Comparison of ENCODE assay signal across 8 cellular contexts in genomic region chrX:71533514-71533849, GRCh38. TPM values are rescaled to one million over a fixed set of nuclear protein-coding genes. Genes with fewer than 3 reads are reported as not detected.
A peak's percentile ranks its signal among the peaks of the same experiment; 100 is the strongest.
DNase-seq lines count a peak whose midpoint lies in the region; ATAC-seq and TF ChIP-seq lines count a peak whose summit lies in the region.

No MANE protein-coding gene starts in this region.

- H2AFZ ChIP-seq in parathyroid adenoma, result peak overlapping the region; percentile 85

- peaks cover 12% of the 10 kb centered on the region for H3K79me2 ChIP-seq in parathyroid adenoma

- H3K27me3 Mint-ChIP-seq in Calu3 (ENCODE audit: unreplicated experiment), result no peaks in the 10 kb centered on the region

- 0 to 28% methylated on average over 9 to 12 of the region's 12 CpGs for WGBS in esophagus squamous epithelium, 2 donors

- peak overlapping the region; percentile 72 for H3K4me2 ChIP-seq in parathyroid adenoma (ENCODE audit: low read length)

- no peaks in the 10 kb centered on the region for H3K9me3 ChIP-seq in SJCRH30 (replicated peaks)
- H3K9me3 ChIP-seq in esophagus squamous epithelium, result peaks cover 0 to 6% (median 0%) of the 10 kb centered on the region in 3 donors
- no peaks in the 10 kb centered on the region for H3K9me3 ChIP-seq in parathyroid adenoma (ENCODE audit: control insufficient read depth, low read length)

- no peak overlapping the region for H3K9ac ChIP-seq in parathyroid adenoma

- intact Hi-C loops in Calu3 (cut with micrococcal nuclease; ENCODE audit: unreplicated experiment) (loop anchor here (5.0 to 10.0 kb wide), 2 partner anchors 41 to 89 kb away; no protein-coding TSS in a partner anchor), esophagus squamous epithelium (cut with DNase I) (no loop called here)

- DNase-seq in Calu3, result no peak
- DNase-seq in SJCRH30, result peak; percentile 7 to 32
- DNase-seq in esophagus squamous epithelium (lab: John Stamatoyannopoulos, UW), result no peak
- DNase-seq in activated CD8-positive, alpha-beta memory T cell treated with anti-CD3 and anti-CD28 coated beads, Interleukin-2, amount 50 U/mL, for 4 hours, result no peak

- H3K27ac Mint-ChIP-seq in Calu3 (ENCODE audit: unreplicated experiment), result peak overlapping the region; percentile 98

- H3K4me3 Mint-ChIP-seq in Calu3 (ENCODE audit: low read depth, unreplicated experiment), result peak overlapping the region; percentile 94

- BruUV-seq in Calu3 (replicated peaks; lab: Mats Ljungman, UMichigan), result no TSS peak

- no peak for TF ChIP-seq CTCF in Calu3 (IDR thresholded peaks at IDR 0.05; ENCODE audit: unreplicated experiment)
- no peak for TF ChIP-seq CTCF in esophagus squamous epithelium (IDR thresholded peaks at IDR 0.05)
- TF ChIP-seq CTCF in parathyroid adenoma (IDR thresholded peaks at IDR 0.05), result no peak

- H3K4me1 ChIP-seq in SJCRH30 (peaks cover 10% of the 10 kb centered on the region; the same call in 1 of the 2 replicates), esophagus squamous epithelium (peaks cover 0 to 39% (median 9%) of the 10 kb centered on the region in 3 donors), parathyroid adenoma (no peaks in the 10 kb centered on the region)

- TF ChIP-seq POLR2A in esophagus squamous epithelium (IDR thresholded peaks at IDR 0.05), result no peak

- H3K36me3 Mint-ChIP-seq in Calu3 (ENCODE audit: insufficient read depth, unreplicated experiment), result peaks cover 59% of the 10 kb centered on the region

- no peaks in the 10 kb centered on the region for H3K9me3 Mint-ChIP-seq in Calu3 (ENCODE audit: low read depth, unreplicated experiment)

- peaks cover 12% of the 10 kb centered on the region for H3K36me3 ChIP-seq in SJCRH30
- peaks cover 0 to 16% (median 0%) of the 10 kb centered on the region in 3 donors for H3K36me3 ChIP-seq in esophagus squamous epithelium
- H3K36me3 ChIP-seq in parathyroid adenoma (ENCODE audit: control insufficient read depth, insufficient read depth, low read length), result no peaks in the 10 kb centered on the region

- H3K27me3 ChIP-seq in SJCRH30 (no peaks in the 10 kb centered on the region), esophagus squamous epithelium (no peaks in the 10 kb centered on the region), parathyroid adenoma (ENCODE audit: control insufficient read depth, insufficient read depth, low read length) (no peaks in the 10 kb centered on the region)

- H3K4me3 ChIP-seq in SJCRH30 (peak overlapping the region; percentile 80), esophagus squamous epithelium (peak overlapping the region; percentile 64 to 76 (median 70)), parathyroid adenoma (ENCODE audit: low read depth, low read length) (peak overlapping the region; percentile 83)

- ATAC-seq in GM19452 (IDR thresholded peaks at IDR 0.05; ENCODE audit: unreplicated experiment) (no peak), GM21390 (IDR thresholded peaks at IDR 0.05; ENCODE audit: unreplicated experiment) (no peak), GM19397 (IDR thresholded peaks at IDR 0.05; ENCODE audit: unreplicated experiment) (no peak)

- peaks cover 19% of the 10 kb centered on the region for H3K4me1 Mint-ChIP-seq in Calu3 (ENCODE audit: low read depth, unreplicated experiment)

- CTCF ChIA-PET in Calu3 (lab: Charles Lee), result interaction anchor here (0.6 to 2.5 kb wide), 2 partner anchors 10 to 434 kb away, joined by 3 to 13 read pairs; no protein-coding TSS in a partner anchor

- H3K27ac ChIP-seq in SJCRH30 (peak overlapping the region; percentile 77), esophagus squamous epithelium (peak overlapping the region; percentile 89 to 93 (median 91)), parathyroid adenoma (peak overlapping the region; percentile 93)

RNA-seq across cellular contexts. Expression of gene OGT, which starts 0.6 kb away (rescaled TPM):
- total RNA-seq in Calu3 (2022) (162 and 191 TPM in 2 replicates), esophagus squamous epithelium (100 to 1,000 TPM in 1 of 4 donors, 10 to 100 TPM in 3; 56.3 to 157 (median 67.0) TPM)
- total RNA-seq in SJCRH30 (2014; rRNA removed; shearing (Covaris generic)), result 114 and 149 TPM in 2 replicates

RNA-seq across cellular contexts. Expression of gene GCNA, which starts 44.8 kb away (rescaled TPM):
- total RNA-seq in Calu3 (2022) (8.1 and 10.2 TPM in 2 replicates), esophagus squamous epithelium (1 to 10 TPM in 2 of 4 donors, under 1 TPM in 2; 0.35 to 3.1 (median 0.84) TPM)
- total RNA-seq in SJCRH30 (2014; rRNA removed; shearing (Covaris generic)), result 0.26 and 0.48 TPM in 2 replicates

Comparison
In these comparisons a context has a peak if more than half of its experiments do, and no peak if none do; other contexts are left out.
1. DNase-seq: peak in SJCRH30 (2 of 2); none in Calu3 (single experiment), esophagus squamous epithelium (single experiment) and activated CD8-positive, alpha-beta memory T cell treated with anti-CD3 and anti-CD28 coated beads, Interleukin-2, amount 50 U/mL, for 4 hours (single experiment).
2. Peak in every context shown above with its lines, with median percentiles within 50 percentile points of each other: H3K27ac ChIP-seq and H3K4me3 ChIP-seq.